10 cellular contexts compared by ENCODE assay signal in genomic region chr20:57398901-57399535, GRCh38. TPM values are rescaled to one million over a fixed set of nuclear protein-coding genes. Genes with fewer than 3 reads are reported as not detected.
A peak's percentile ranks its signal among the peaks of the same experiment; 100 is the strongest.
DNase-seq lines count a peak whose midpoint lies in the region; ATAC-seq and TF ChIP-seq lines count a peak whose summit lies in the region.
"Had no signal": no experiment of that assay in that cellular context is flagged by ENCODE, and none has a peak within 500 bp of the region (broad histone marks: within the 10 kb centered on the region; RNA-seq: fewer than 3 reads in every experiment).

No MANE protein-coding gene starts in this region.

- H3K4me3 ChIP-seq in mucosa of descending colon (no peak overlapping the region), thoracic aorta (peak overlapping the region; percentile 37), GM23248 (no peak overlapping the region)
- H3K4me3 ChIP-seq: adrenal gland, SJSA1 had no signal

- no peaks in the 10 kb centered on the region for H3K9me2 ChIP-seq in GM23248 (ENCODE audit: insufficient read depth)

- no peak for TF ChIP-seq CTCF in mucosa of descending colon (IDR thresholded peaks at IDR 0.05)
- no peak for TF ChIP-seq CTCF in thoracic aorta (IDR thresholded peaks at IDR 0.05)

- no peak overlapping the region for H3K4me2 ChIP-seq in GM23248 (ENCODE audit: unreplicated experiment)

- ATAC-seq in activated CD8-positive, alpha-beta memory T cell treated with anti-CD3 and anti-CD28 coated beads, Interleukin-2, amount 10 ng/mL, durations not matched to agents 7 days and 5 days: no peak
- ATAC-seq in activated naive CD8-positive, alpha-beta T cell treated with anti-CD3 and anti-CD28 coated beads, Interleukin-2, amount 50 U/mL, for 24 hours: no peak
- ATAC-seq in mucosa of descending colon: no peak
- ATAC-seq in thoracic aorta (ENCODE audit: insufficient number of reproducible peaks, low FRiP score, low read depth): no peak
- ATAC-seq in HG03039 (IDR thresholded peaks at IDR 0.05; ENCODE audit: unreplicated experiment): no peak

- H3K36me3 Mint-ChIP-seq in activated CD8-positive, alpha-beta memory T cell treated with anti-CD3 and anti-CD28 coated beads, Interleukin-2, amount 10 ng/mL, durations not matched to agents 7 days and 5 days: peaks cover 64% of the 10 kb centered on the region
- H3K36me3 Mint-ChIP-seq in activated naive CD8-positive, alpha-beta T cell treated with anti-CD3 and anti-CD28 coated beads, Interleukin-2, amount 50 U/mL, for 24 hours (ENCODE audit: low read depth): peaks cover 81% of the 10 kb centered on the region

- H3K27me3 ChIP-seq in thoracic aorta (replicated peaks; ENCODE audit: insufficient read depth): no peaks in the 10 kb centered on the region
- no peaks in the 10 kb centered on the region for H3K27me3 ChIP-seq in GM23248 (replicated peaks; ENCODE audit: insufficient read depth)
- H3K27me3 ChIP-seq: adrenal gland, SJSA1 had no signal

- H3K9me3 ChIP-seq in mucosa of descending colon (no peaks in the 10 kb centered on the region), thoracic aorta (no peaks in the 10 kb centered on the region), GM23248 (ENCODE audit: low read depth) (no peaks in the 10 kb centered on the region)
- H3K9me3 ChIP-seq: adrenal gland, SJSA1 had no signal

- peaks cover 39% of the 10 kb centered on the region for H3K4me1 ChIP-seq in mucosa of descending colon (ENCODE audit: low read depth)
- peaks cover 35 to 76% of the 10 kb centered on the region in 2 donors for H3K4me1 ChIP-seq in thoracic aorta (ENCODE audit: control insufficient read depth in 1 of 2, low read depth in 2 of 2)
- H3K4me1 ChIP-seq in GM23248 (ENCODE audit: insufficient read depth): peaks cover 11% of the 10 kb centered on the region; the same call in 1 of the 2 replicates

- no peak for DNase-seq in activated CD8-positive, alpha-beta memory T cell treated with anti-CD3 and anti-CD28 coated beads, Interleukin-2, amount 10 ng/mL, durations not matched to agents 7 days and 5 days
- no peak for DNase-seq in activated CD8-positive, alpha-beta memory T cell treated with anti-CD3 and anti-CD28 coated beads, Interleukin-2, amount 50 U/mL, for 48 hours
- DNase-seq in activated naive CD8-positive, alpha-beta T cell treated with anti-CD3 and anti-CD28 coated beads, Interleukin-2, amount 50 U/mL, for 24 hours: no peak
- DNase-seq in mucosa of descending colon (peak in 2 of 3 donors; percentile 39 to 57), thoracic aorta (ENCODE audit: low spot score) (no peak), GM23248 (no peak), erythroblast (lab: John Stamatoyannopoulos, UW) (no peak)

- H2AFZ ChIP-seq in GM23248: no peak overlapping the region

- H4K20me1 ChIP-seq in GM23248 (ENCODE audit: insufficient read depth): no peaks in the 10 kb centered on the region

- WGBS in GM23248 (ENCODE audit: low coverage in 1 of 2, low lambda C conversion rate in 2 of 2, missing lambda C conversion rate in 2 of 2), 2 experiments: 84 to 89% methylated on average over 13 of the region's 13 CpGs

- no peak overlapping the region for H3K9ac ChIP-seq in GM23248

- no peak for TF ChIP-seq POLR2A in erythroblast (IDR thresholded peaks at IDR 0.05; ENCODE audit: low read length)

- intact Hi-C loops in mucosa of descending colon (cut with DNase I, micrococcal nuclease): no loop called here

- peak overlapping the region; percentile 61 for H3K4me3 Mint-ChIP-seq in activated CD8-positive, alpha-beta memory T cell treated with anti-CD3 and anti-CD28 coated beads, Interleukin-2, amount 10 ng/mL, durations not matched to agents 7 days and 5 days
- peak overlapping the region; percentile 80 for H3K4me3 Mint-ChIP-seq in activated naive CD8-positive, alpha-beta T cell treated with anti-CD3 and anti-CD28 coated beads, Interleukin-2, amount 50 U/mL, for 24 hours

- no peaks in the 10 kb centered on the region for H3K9me3 Mint-ChIP-seq in activated CD8-positive, alpha-beta memory T cell treated with anti-CD3 and anti-CD28 coated beads, Interleukin-2, amount 10 ng/mL, durations not matched to agents 7 days and 5 days (ENCODE audit: low read depth)
- H3K9me3 Mint-ChIP-seq in activated naive CD8-positive, alpha-beta T cell treated with anti-CD3 and anti-CD28 coated beads, Interleukin-2, amount 50 U/mL, for 24 hours: no peaks in the 10 kb centered on the region

- CTCF ChIA-PET in activated CD8-positive, alpha-beta memory T cell treated with anti-CD3 and anti-CD28 coated beads, Interleukin-2, amount 10 ng/mL, durations not matched to agents 7 days and 5 days (lab: Charles Lee): interaction anchor here (0.9 to 2.8 kb wide), 10 partner anchors 10 to 99 kb away, joined by 3 to 20 read pairs (median 10); no protein-coding TSS in a partner anchor

- H3K36me3 ChIP-seq in mucosa of descending colon (ENCODE audit: low read depth): no peaks in the 10 kb centered on the region
- H3K36me3 ChIP-seq in thoracic aorta: peaks cover 36% of the 10 kb centered on the region
- H3K36me3 ChIP-seq in GM23248 (ENCODE audit: low read depth): no peaks in the 10 kb centered on the region

- H3K27ac ChIP-seq in thoracic aorta (peak overlapping the region in 1 of 2 donors; percentile 8), GM23248 (no peak overlapping the region)
- H3K27ac ChIP-seq: SJSA1 had no signal

- no peaks in the 10 kb centered on the region for H3K27me3 Mint-ChIP-seq in activated CD8-positive, alpha-beta memory T cell treated with anti-CD3 and anti-CD28 coated beads, Interleukin-2, amount 10 ng/mL, durations not matched to agents 7 days and 5 days
- H3K27me3 Mint-ChIP-seq in activated naive CD8-positive, alpha-beta T cell treated with anti-CD3 and anti-CD28 coated beads, Interleukin-2, amount 50 U/mL, for 24 hours: no peaks in the 10 kb centered on the region

- H3K4me1 Mint-ChIP-seq in activated CD8-positive, alpha-beta memory T cell treated with anti-CD3 and anti-CD28 coated beads, Interleukin-2, amount 10 ng/mL, durations not matched to agents 7 days and 5 days: peaks cover 84% of the 10 kb centered on the region
- peaks cover 93% of the 10 kb centered on the region for H3K4me1 Mint-ChIP-seq in activated naive CD8-positive, alpha-beta T cell treated with anti-CD3 and anti-CD28 coated beads, Interleukin-2, amount 50 U/mL, for 24 hours

- in situ Hi-C loops in GM23248 (cut with MboI): no loop called here

- no peaks in the 10 kb centered on the region for H3F3A ChIP-seq in GM23248 (ENCODE audit: insufficient read depth)

- H3K27ac Mint-ChIP-seq in activated CD8-positive, alpha-beta memory T cell treated with anti-CD3 and anti-CD28 coated beads, Interleukin-2, amount 10 ng/mL, durations not matched to agents 7 days and 5 days: peak overlapping the region; percentile 86
- peak overlapping the region; percentile 94 for H3K27ac Mint-ChIP-seq in activated naive CD8-positive, alpha-beta T cell treated with anti-CD3 and anti-CD28 coated beads, Interleukin-2, amount 50 U/mL, for 24 hours

- no peaks in the 10 kb centered on the region for H3K79me2 ChIP-seq in GM23248 (ENCODE audit: insufficient read depth)

RNA-seq across cellular contexts. Expression of gene RBM38, which starts 7.8 kb away (rescaled TPM):
- total RNA-seq in activated CD8-positive, alpha-beta memory T cell treated with anti-CD3 and anti-CD28 coated beads, Interleukin-2, amount 10 ng/mL, durations not matched to agents 7 days and 5 days: 10 to 100 TPM; 74.8 to 91.9 TPM
- total RNA-seq in mucosa of descending colon (10 to 100 TPM; 29.5 to 85.5 (median 36.8) TPM), thoracic aorta (10 to 100 TPM in 1 of 2 donors, 1 to 10 TPM in 1; 9.6 to 24.8 TPM)
- 3.7 and 8.1 TPM in 2 replicates for total RNA-seq in GM23248 (2014; rRNA removed; shearing (Covaris generic))
- polyA plus RNA-seq in GM23248 (2016; fragmentation: Nextera tagmentation; extraction: Ambion mirVana): 1.3 and 2.0 TPM in 2 replicates

RNA-seq across cellular contexts. Expression of gene RAE1, which starts 48.0 kb away (rescaled TPM):
- 10 to 100 TPM; 31.4 to 37.5 TPM for total RNA-seq in activated CD8-positive, alpha-beta memory T cell treated with anti-CD3 and anti-CD28 coated beads, Interleukin-2, amount 10 ng/mL, durations not matched to agents 7 days and 5 days
- total RNA-seq in mucosa of descending colon (10 to 100 TPM; 17.6 to 21.0 (median 19.9) TPM), thoracic aorta (10 to 100 TPM; 15.0 to 20.4 TPM)
- 21.5 and 34.7 TPM in 2 replicates for total RNA-seq in GM23248 (2014; rRNA removed; shearing (Covaris generic))
- 54.8 and 55.9 TPM in 2 replicates for polyA plus RNA-seq in GM23248 (2016; fragmentation: Nextera tagmentation; extraction: Ambion mirVana)

Comparison
In these comparisons a context has a peak if more than half of its experiments do, and no peak if none do; other contexts are left out.
1. DNase-seq: peak in mucosa of descending colon (2 of 3); none in activated CD8-positive, alpha-beta memory T cell treated with anti-CD3 and anti-CD28 coated beads, Interleukin-2, amount 10 ng/mL, durations not matched to agents 7 days and 5 days (single experiment), activated CD8-positive, alpha-beta memory T cell treated with anti-CD3 and anti-CD28 coated beads, Interleukin-2, amount 50 U/mL, for 48 hours (single experiment), activated naive CD8-positive, alpha-beta T cell treated with anti-CD3 and anti-CD28 coated beads, Interleukin-2, amount 50 U/mL, for 24 hours (single experiment), thoracic aorta (single experiment), GM23248 (single experiment) and erythroblast (0 of 2).